ENCODE assay signal across 19 cellular contexts in the genomic region with DNA sequence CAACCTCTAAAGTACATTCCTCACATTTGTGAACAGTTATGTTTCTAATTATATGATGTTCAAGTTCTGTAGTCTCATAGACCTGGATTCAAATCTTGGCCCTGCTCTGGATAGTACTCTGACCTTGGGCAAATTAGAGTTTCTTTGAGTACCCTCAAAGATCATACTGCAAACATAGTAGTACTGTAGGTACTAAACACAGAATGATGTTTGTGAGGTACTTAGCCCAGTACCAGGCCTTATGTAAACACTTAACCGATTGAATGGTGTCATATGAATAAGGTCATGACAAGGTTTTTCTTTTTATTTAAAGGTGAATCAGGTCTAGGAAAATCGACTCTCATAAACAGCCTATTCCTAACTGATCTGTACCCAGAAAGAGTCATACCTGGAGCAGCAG. TPM values are rescaled to one million over a fixed set of nuclear protein-coding genes. Genes with fewer than 3 reads are reported as not detected.
A peak's percentile ranks its signal among the peaks of the same experiment; 100 is the strongest.
DNase-seq lines count a peak whose midpoint lies in the region; ATAC-seq and TF ChIP-seq lines count a peak whose summit lies in the region.
"Had no signal": no experiment of that assay in that cellular context is flagged by ENCODE, and none has a peak within 500 bp of the region (broad histone marks: within the 10 kb centered on the region; RNA-seq: fewer than 3 reads in every experiment).

No MANE protein-coding gene starts in this region.

- H2AFZ ChIP-seq in Karpas-422 (ENCODE audit: low read length) = no peak overlapping the region

- H3K4me3 Mint-ChIP-seq in activated naive CD4-positive, alpha-beta T cell treated with anti-CD3 and anti-CD28 coated beads, Interleukin-2, amount 10 ng/mL, durations not matched to agents 7 days and 5 days = no peak overlapping the region
- H3K4me3 Mint-ChIP-seq: CD8-positive, alpha-beta T cell had no signal

- H3K27me3 ChIP-seq in Karpas-422 (ENCODE audit: low read length) = no peaks in the 10 kb centered on the region
- no peaks in the 10 kb centered on the region for H3K27me3 ChIP-seq in lower lobe of right lung (ENCODE audit: low read depth)
- no peaks in the 10 kb centered on the region for H3K27me3 ChIP-seq in ovary
- H3K27me3 ChIP-seq: BLaER1 had no signal

- H3K4me1 ChIP-seq in Karpas-422 (ENCODE audit: low read length) (peaks cover 59% of the 10 kb centered on the region), lower lobe of right lung (peaks cover 7% of the 10 kb centered on the region), ovary (ENCODE audit: insufficient read depth) (no peaks in the 10 kb centered on the region)

- H3K27ac ChIP-seq in Karpas-422 (ENCODE audit: low read length) (peak overlapping the region; percentile 92), lower lobe of right lung (no peak overlapping the region), ovary (no peak overlapping the region)
- H3K27ac ChIP-seq: A549, BLaER1 had no signal

- peaks cover 4% of the 10 kb centered on the region; the same call in 1 of the 2 replicates for H4K20me1 ChIP-seq in Karpas-422 (ENCODE audit: insufficient read depth, low read depth, low read length)

- peaks cover 55% of the 10 kb centered on the region for H3K36me3 Mint-ChIP-seq in activated naive CD4-positive, alpha-beta T cell treated with anti-CD3 and anti-CD28 coated beads, Interleukin-2, amount 10 ng/mL, durations not matched to agents 7 days and 5 days

- H3K36me3 ChIP-seq in Karpas-422 (ENCODE audit: insufficient read depth, low read length) = peaks cover 22% of the 10 kb centered on the region; the same call in 1 of the 2 replicates
- H3K36me3 ChIP-seq in lower lobe of right lung = peaks cover 60% of the 10 kb centered on the region
- no peaks in the 10 kb centered on the region for H3K36me3 ChIP-seq in ovary

- no peak for DNase-seq in activated naive CD4-positive, alpha-beta T cell treated with anti-CD3 and anti-CD28 coated beads, Interleukin-2, amount 10 ng/mL, durations not matched to agents 7 days and 5 days
- no peak for DNase-seq in activated naive CD4-positive, alpha-beta T cell treated with anti-CD3 and anti-CD28 coated beads, Interleukin-2, amount 50 U/mL, for 16 hours
- DNase-seq in Karpas-422 (no peak), NCI-H774 (lab: John Stamatoyannopoulos, UW) (peak; percentile 17), lower lobe of right lung (no peak), retina (no peak), ovary (no peak)
- DNase-seq: Calu3; CD8-positive, alpha-beta T cell; DND-41; NCI-H1105; NCI-H82; PC-3; RPMI8226; SHP77 treated with DMSO at 0.1 percent for 48 hours had no signal

- no peaks in the 10 kb centered on the region for H3K9me3 Mint-ChIP-seq in activated naive CD4-positive, alpha-beta T cell treated with anti-CD3 and anti-CD28 coated beads, Interleukin-2, amount 10 ng/mL, durations not matched to agents 7 days and 5 days
- H3K9me3 Mint-ChIP-seq: CD8-positive, alpha-beta T cell had no signal

- CTCF ChIA-PET in activated naive CD4-positive, alpha-beta T cell treated with anti-CD3 and anti-CD28 coated beads, Interleukin-2, amount 10 ng/mL, durations not matched to agents 7 days and 5 days (lab: Charles Lee) = no interaction called here

- H3K9me3 ChIP-seq in Karpas-422 (ENCODE audit: low read length) (no peaks in the 10 kb centered on the region), lower lobe of right lung (no peaks in the 10 kb centered on the region), ovary (no peaks in the 10 kb centered on the region)
- H3K9me3 ChIP-seq: A549, BLaER1 had no signal

- H3K4me1 Mint-ChIP-seq in activated naive CD4-positive, alpha-beta T cell treated with anti-CD3 and anti-CD28 coated beads, Interleukin-2, amount 10 ng/mL, durations not matched to agents 7 days and 5 days = peaks cover 35% of the 10 kb centered on the region

- TF ChIP-seq CTCF in lower lobe of right lung (IDR thresholded peaks at IDR 0.05) (no peak), ovary (IDR thresholded peaks at IDR 0.05) (no peak)

- peak overlapping the region; percentile 11 for H3K27ac Mint-ChIP-seq in activated naive CD4-positive, alpha-beta T cell treated with anti-CD3 and anti-CD28 coated beads, Interleukin-2, amount 10 ng/mL, durations not matched to agents 7 days and 5 days

- WGBS in ovary, 3 donors = 81 to 87% (median 83%) methylated on average over 2 of the region's 2 CpGs

- H3K4me3 ChIP-seq in Karpas-422 (ENCODE audit: low read length) = 0 out of 2 replicates have a peak overlapping the region, but pooled peaks have one; percentile 1
- H3K4me3 ChIP-seq in lower lobe of right lung = no peak overlapping the region
- no peak overlapping the region for H3K4me3 ChIP-seq in ovary
- H3K4me3 ChIP-seq: A549, BLaER1 had no signal

- TF ChIP-seq POLR2A in ovary (IDR thresholded peaks at IDR 0.05) = no peak

- peak; percentile 76 to 81 for ATAC-seq in lower lobe of right lung
- ATAC-seq in HG03139 (IDR thresholded peaks at IDR 0.05; ENCODE audit: unreplicated experiment) = no peak
- ATAC-seq: A549; CD8-positive, alpha-beta T cell; PC-3; SK-N-SH treated with all-trans-retinoic acid at 6 μM for 48 hours had no signal

- no peaks in the 10 kb centered on the region for H3K9me2 ChIP-seq in Karpas-422 (replicated peaks; ENCODE audit: insufficient read depth, low read length)

- H3K79me2 ChIP-seq in Karpas-422 (ENCODE audit: low read length) = peaks cover 44% of the 10 kb centered on the region

- H3K4me2 ChIP-seq in Karpas-422 (ENCODE audit: low read depth, low read length, poor library complexity, severe bottlenecking) = peak overlapping the region; percentile 62
- H3K4me2 ChIP-seq: A549, BLaER1 had no signal

- H3K27me3 Mint-ChIP-seq in activated naive CD4-positive, alpha-beta T cell treated with anti-CD3 and anti-CD28 coated beads, Interleukin-2, amount 10 ng/mL, durations not matched to agents 7 days and 5 days = no peaks in the 10 kb centered on the region

- no peak for TF ChIP-seq EP300 in ovary (IDR thresholded peaks at IDR 0.05)

- intact Hi-C loops in lower lobe of right lung (cut with DNase I) = no loop called here
- intact Hi-C loops in ovary (cut with DNase I) = no loop called here

- H3K9ac ChIP-seq in Karpas-422 (ENCODE audit: low read length) = no peak overlapping the region
- H3K9ac ChIP-seq: BLaER1 had no signal

RNA-seq across cellular contexts. Expression of a gene that starts 19.1 kb away (rescaled TPM):
- total RNA-seq in Karpas-422 (2014; rRNA removed; shearing (Covaris generic); ENCODE audit: low replicate concordance) = 208 and 281 TPM in 2 replicates
- 255 TPM for total RNA-seq in lower lobe of right lung
- 100 to 1,000 TPM; 185 to 394 (median 328) TPM for total RNA-seq in ovary
- polyA plus RNA-seq in ovary = 100 to 1,000 TPM; 184 to 403 TPM

RNA-seq across cellular contexts. Expression of a gene that starts 19.3 kb away (rescaled TPM):
- 141 and 167 TPM in 2 replicates for total RNA-seq in Karpas-422 (2014; rRNA removed; shearing (Covaris generic); ENCODE audit: low replicate concordance)
- total RNA-seq in lower lobe of right lung = 387 TPM
- total RNA-seq in ovary = 100 to 1,000 TPM; 158 to 424 (median 359) TPM
- 100 to 1,000 TPM; 145 to 616 TPM for polyA plus RNA-seq in ovary

RNA-seq across cellular contexts. Expression of a gene that starts 21.3 kb away (rescaled TPM):
- 30.5 and 40.0 TPM in 2 replicates for total RNA-seq in Karpas-422 (2014; rRNA removed; shearing (Covaris generic); ENCODE audit: low replicate concordance)
- total RNA-seq in lower lobe of right lung = 42.4 TPM
- 10 to 100 TPM; 25.0 to 62.1 (median 40.7) TPM for total RNA-seq in ovary
- polyA plus RNA-seq in ovary = 10 to 100 TPM; 13.5 to 27.9 TPM
